In genomic region chr6:168179702-168180382, GRCh38 we compare ENCODE assay signal across 1 cellular context.
TF ChIP-seq lines count a peak whose summit lies in the region.

No MANE protein-coding gene starts in this region.

TF ChIP-seq in GM23338, 12 proteins besides CTCF, POLR2A, EP300 and RAD21 (continued from another document):
- TF ChIP-seq, protein P1, sequence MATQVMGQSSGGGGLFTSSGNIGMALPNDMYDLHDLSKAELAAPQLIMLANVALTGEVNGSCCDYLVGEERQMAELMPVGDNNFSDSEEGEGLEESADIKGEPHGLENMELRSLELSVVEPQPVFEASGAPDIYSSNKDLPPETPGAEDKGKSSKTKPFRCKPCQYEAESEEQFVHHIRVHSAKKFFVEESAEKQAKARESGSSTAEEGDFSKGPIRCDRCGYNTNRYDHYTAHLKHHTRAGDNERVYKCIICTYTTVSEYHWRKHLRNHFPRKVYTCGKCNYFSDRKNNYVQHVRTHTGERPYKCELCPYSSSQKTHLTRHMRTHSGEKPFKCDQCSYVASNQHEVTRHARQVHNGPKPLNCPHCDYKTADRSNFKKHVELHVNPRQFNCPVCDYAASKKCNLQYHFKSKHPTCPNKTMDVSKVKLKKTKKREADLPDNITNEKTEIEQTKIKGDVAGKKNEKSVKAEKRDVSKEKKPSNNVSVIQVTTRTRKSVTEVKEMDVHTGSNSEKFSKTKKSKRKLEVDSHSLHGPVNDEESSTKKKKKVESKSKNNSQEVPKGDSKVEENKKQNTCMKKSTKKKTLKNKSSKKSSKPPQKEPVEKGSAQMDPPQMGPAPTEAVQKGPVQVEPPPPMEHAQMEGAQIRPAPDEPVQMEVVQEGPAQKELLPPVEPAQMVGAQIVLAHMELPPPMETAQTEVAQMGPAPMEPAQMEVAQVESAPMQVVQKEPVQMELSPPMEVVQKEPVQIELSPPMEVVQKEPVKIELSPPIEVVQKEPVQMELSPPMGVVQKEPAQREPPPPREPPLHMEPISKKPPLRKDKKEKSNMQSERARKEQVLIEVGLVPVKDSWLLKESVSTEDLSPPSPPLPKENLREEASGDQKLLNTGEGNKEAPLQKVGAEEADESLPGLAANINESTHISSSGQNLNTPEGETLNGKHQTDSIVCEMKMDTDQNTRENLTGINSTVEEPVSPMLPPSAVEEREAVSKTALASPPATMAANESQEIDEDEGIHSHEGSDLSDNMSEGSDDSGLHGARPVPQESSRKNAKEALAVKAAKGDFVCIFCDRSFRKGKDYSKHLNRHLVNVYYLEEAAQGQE (IDR thresholded peaks at IDR 0.05; ENCODE audit: unreplicated experiment): no peak
- no peak for TF ChIP-seq ZNF331 (CRISPR knock-in tag; IDR thresholded peaks at IDR 0.05; ENCODE audit: low read depth)
- TF ChIP-seq, protein P2, sequence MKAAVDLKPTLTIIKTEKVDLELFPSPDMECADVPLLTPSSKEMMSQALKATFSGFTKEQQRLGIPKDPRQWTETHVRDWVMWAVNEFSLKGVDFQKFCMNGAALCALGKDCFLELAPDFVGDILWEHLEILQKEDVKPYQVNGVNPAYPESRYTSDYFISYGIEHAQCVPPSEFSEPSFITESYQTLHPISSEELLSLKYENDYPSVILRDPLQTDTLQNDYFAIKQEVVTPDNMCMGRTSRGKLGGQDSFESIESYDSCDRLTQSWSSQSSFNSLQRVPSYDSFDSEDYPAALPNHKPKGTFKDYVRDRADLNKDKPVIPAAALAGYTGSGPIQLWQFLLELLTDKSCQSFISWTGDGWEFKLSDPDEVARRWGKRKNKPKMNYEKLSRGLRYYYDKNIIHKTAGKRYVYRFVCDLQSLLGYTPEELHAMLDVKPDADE (IDR thresholded peaks at IDR 0.05): no peak
- no peak for TF ChIP-seq JUNB (IDR thresholded peaks at IDR 0.05; ENCODE audit: unreplicated experiment)
- TF ChIP-seq EZH2phosphoT487 (IDR thresholded peaks at IDR 0.05; ENCODE audit: unreplicated experiment): no peak
- TF ChIP-seq STAT1 (IDR thresholded peaks at IDR 0.05; ENCODE audit: unreplicated experiment): no peak
